1 cellular context compared by ENCODE assay signal in the genomic region with DNA sequence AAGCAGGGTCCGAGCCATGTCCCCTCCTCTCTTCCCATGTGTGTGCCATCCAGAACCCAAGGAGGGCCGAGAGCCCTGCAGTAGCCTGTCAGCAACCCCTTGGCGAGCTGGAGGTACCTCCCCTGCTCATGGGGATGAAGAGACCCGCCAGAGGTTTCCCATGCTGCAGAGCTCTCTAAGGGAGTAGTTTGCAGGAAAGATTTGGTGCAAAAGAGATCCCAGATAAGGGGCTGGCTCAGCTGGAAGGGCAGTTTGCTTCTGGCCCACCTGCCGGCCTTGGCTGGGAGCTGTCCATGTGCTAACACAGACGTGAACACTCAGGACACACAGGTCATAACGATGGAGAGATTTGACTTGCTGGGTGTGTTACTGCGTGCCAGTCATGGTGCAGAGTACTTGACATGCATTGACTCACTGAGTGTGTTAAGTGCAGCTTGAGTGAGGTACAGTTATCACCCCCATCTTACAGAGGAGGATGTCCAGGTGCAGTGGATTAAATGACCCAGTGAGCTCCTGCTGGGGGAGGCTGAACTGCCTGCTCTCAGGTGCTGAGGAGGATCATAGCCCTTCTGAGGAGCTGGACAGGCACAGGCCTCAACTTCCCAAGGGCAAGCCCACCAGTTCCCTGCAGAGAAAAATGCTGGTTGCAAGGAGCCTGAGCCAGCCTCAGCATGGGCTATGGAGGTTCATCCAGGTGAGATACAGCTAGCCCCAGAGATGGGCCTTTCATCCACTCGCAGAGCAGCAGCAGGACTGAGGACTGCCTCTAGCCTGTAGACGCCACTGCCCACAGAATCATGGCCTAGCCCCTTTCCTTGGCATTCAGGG.
TF ChIP-seq lines count a peak whose summit lies in the region.

No MANE protein-coding gene starts in this region.

TF ChIP-seq in H1, 55 proteins besides CTCF, POLR2A, EP300 and RAD21:
- TF ChIP-seq HDAC2 (IDR thresholded peaks at IDR 0.05; ENCODE audit: borderline replicate concordance in 1 of 2, low read depth in 2 of 2, low read length in 2 of 2) (no peak), HDAC6 (IDR thresholded peaks at IDR 0.05; ENCODE audit: low read depth, low read length) (no peak), SUZ12 (IDR thresholded peaks at IDR 0.05; ENCODE audit: low read length) (no peak), KDM1A (IDR thresholded peaks at IDR 0.05; ENCODE audit: borderline replicate concordance, low read length) (no peak), SP1 (IDR thresholded peaks at IDR 0.05; ENCODE audit: low read depth, low read length) (no peak), POLR2AphosphoS5 (IDR thresholded peaks at IDR 0.05; ENCODE audit: low read depth, low read length) (no peak), KDM5A (IDR thresholded peaks at IDR 0.05; ENCODE audit: low read length) (no peak), RBBP5 (IDR thresholded peaks at IDR 0.05; ENCODE audit: borderline replicate concordance, low read depth, low read length) (no peak), ZNF274 (IDR thresholded peaks at IDR 0.05; ENCODE audit: borderline replicate concordance, extremely low read depth, low read length) (no peak), SP4 (IDR thresholded peaks at IDR 0.05; ENCODE audit: low read length) (no peak), YY1 (IDR thresholded peaks at IDR 0.05; ENCODE audit: low read depth, low read length) (no peak), EGR1 (IDR thresholded peaks at IDR 0.05; ENCODE audit: borderline replicate concordance, low read depth, low read length) (no peak), SAP30 (IDR thresholded peaks at IDR 0.05; ENCODE audit: insufficient read depth, insufficient replicate concordance, low read length) (no peak), CBX8 (IDR thresholded peaks at IDR 0.05; ENCODE audit: borderline replicate concordance, low read depth, low read length) (no peak), CHD1 (IDR thresholded peaks at IDR 0.05; ENCODE audit: low read depth, low read length) (no peak)
- TF ChIP-seq, protein P1, sequence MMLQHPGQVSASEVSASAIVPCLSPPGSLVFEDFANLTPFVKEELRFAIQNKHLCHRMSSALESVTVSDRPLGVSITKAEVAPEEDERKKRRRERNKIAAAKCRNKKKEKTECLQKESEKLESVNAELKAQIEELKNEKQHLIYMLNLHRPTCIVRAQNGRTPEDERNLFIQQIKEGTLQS (IDR thresholded peaks at IDR 0.05; ENCODE audit: insufficient read depth, low read depth, low read length), result no peak
